In genomic region chr18:6979954-6980353, GRCh38 we compare ENCODE assay signal across 30 cellular contexts.
"Had no signal": no experiment of that assay in that cellular context is flagged by ENCODE, and none has a peak within 500 bp of the region (broad histone marks: within the 10 kb centered on the region; RNA-seq: fewer than 3 reads in every experiment).

No MANE protein-coding gene starts in this region.

- H3K27me3 Mint-ChIP-seq: activated B cell treated with CpG ODN at 0.5 μM for 24 hours; activated CD4-positive, alpha-beta memory T cell treated with anti-CD3 and anti-CD28 coated beads for 36 hours; activated CD8-positive, alpha-beta memory T cell treated with anti-CD3 and anti-CD28 coated beads, Interleukin-2, amount 10 ng/mL, durations not matched to agents 7 days and 5 days; activated naive CD4-positive, alpha-beta T cell treated with anti-CD3 and anti-CD28 coated beads, Interleukin-2, amount 50 U/mL, for 24 hours; activated naive CD8-positive, alpha-beta T cell treated with anti-CD3 and anti-CD28 coated beads for 36 hours; activated naive CD8-positive, alpha-beta T cell treated with anti-CD3 and anti-CD28 coated beads, Interleukin-2, amount 50 U/mL, for 24 hours; T-helper 17 cell had no signal

- H3K27me3 ChIP-seq: adrenal gland, body of pancreas had no signal

- H3K9me3 Mint-ChIP-seq: activated B cell treated with CpG ODN at 0.5 μM for 24 hours; activated CD4-positive, alpha-beta memory T cell treated with anti-CD3 and anti-CD28 coated beads for 36 hours; activated naive CD4-positive, alpha-beta T cell treated with anti-CD3 and anti-CD28 coated beads for 36 hours; activated naive CD4-positive, alpha-beta T cell treated with anti-CD3 and anti-CD28 coated beads, Interleukin-2, amount 50 U/mL, for 24 hours; activated naive CD8-positive, alpha-beta T cell treated with anti-CD3 and anti-CD28 coated beads for 36 hours; activated T-helper 1 cell treated with anti-CD3 and anti-CD28 coated beads, Interleukin-12 subunit alpha, Interleukin-12 subunit beta, Interleukin-2, Interleukin-4 antibody, amounts not matched to agents 30 ng/mL and 10 ng/mL and 1 ng/mL, durations not matched to agents 14 hours and 24 hours and 36 hours; activated T-helper 2 cell treated with anti-CD3 and anti-CD28 coated beads, Interferon-gamma antibody, Interleukin-2, Interleukin-4, amounts not matched to agents 10 μg/mL and 5 μg/mL and 100 μg/mL, durations not matched to agents 14 hours and 24 hours and 36 hours; endodermal cell; T-helper 2 cell treated with Interferon-gamma antibody and Interleukin-4, amounts not matched to agents 5 μg/mL and 100 μg/mL, for 36 hours had no signal

- H3K27ac ChIP-seq: adrenal gland, body of pancreas, WERI-Rb-1 had no signal

- H3K27ac Mint-ChIP-seq: activated B cell treated with CpG ODN at 0.5 μM for 24 hours; activated CD4-positive, alpha-beta memory T cell treated with anti-CD3 and anti-CD28 coated beads for 36 hours; activated CD8-positive, alpha-beta memory T cell treated with anti-CD3 and anti-CD28 coated beads, Interleukin-2, amount 10 ng/mL, durations not matched to agents 7 days and 5 days; activated CD8-positive, alpha-beta T cell treated with anti-CD3 and anti-CD28 coated beads, Interleukin-2, amount 10 ng/mL, durations not matched to agents 7 days and 5 days; activated naive CD4-positive, alpha-beta T cell treated with anti-CD3 and anti-CD28 coated beads for 36 hours; activated naive CD4-positive, alpha-beta T cell treated with anti-CD3 and anti-CD28 coated beads, Interleukin-2, amount 50 U/mL, for 24 hours; activated naive CD8-positive, alpha-beta T cell treated with anti-CD3 and anti-CD28 coated beads for 36 hours; activated naive CD8-positive, alpha-beta T cell treated with anti-CD3 and anti-CD28 coated beads, Interleukin-2, amount 50 U/mL, for 24 hours; activated T-helper 1 cell treated with anti-CD3 and anti-CD28 coated beads, Interleukin-12 subunit alpha, Interleukin-12 subunit beta, Interleukin-2, Interleukin-4 antibody, amounts not matched to agents 30 ng/mL and 10 ng/mL and 1 ng/mL, durations not matched to agents 14 hours and 24 hours and 36 hours; activated T-helper 2 cell treated with anti-CD3 and anti-CD28 coated beads, Interferon-gamma antibody, Interleukin-2, Interleukin-4, amounts not matched to agents 10 μg/mL and 5 μg/mL and 100 μg/mL, durations not matched to agents 14 hours and 24 hours and 36 hours; endodermal cell; T-helper 17 cell; T-helper 2 cell treated with Interferon-gamma antibody and Interleukin-4, amounts not matched to agents 5 μg/mL and 100 μg/mL, for 36 hours had no signal

- H3K4me3 Mint-ChIP-seq: activated B cell treated with CpG ODN at 0.5 μM for 24 hours; activated CD4-positive, alpha-beta memory T cell treated with anti-CD3 and anti-CD28 coated beads for 36 hours; activated CD8-positive, alpha-beta memory T cell treated with anti-CD3 and anti-CD28 coated beads, Interleukin-2, amount 10 ng/mL, durations not matched to agents 7 days and 5 days; activated CD8-positive, alpha-beta T cell treated with anti-CD3 and anti-CD28 coated beads, Interleukin-2, amount 10 ng/mL, durations not matched to agents 7 days and 5 days; activated naive CD4-positive, alpha-beta T cell treated with anti-CD3 and anti-CD28 coated beads for 36 hours; activated naive CD4-positive, alpha-beta T cell treated with anti-CD3 and anti-CD28 coated beads, Interleukin-2, amount 50 U/mL, for 24 hours; activated naive CD8-positive, alpha-beta T cell treated with anti-CD3 and anti-CD28 coated beads for 36 hours; activated naive CD8-positive, alpha-beta T cell treated with anti-CD3 and anti-CD28 coated beads, Interleukin-2, amount 50 U/mL, for 24 hours; activated T-helper 1 cell treated with anti-CD3 and anti-CD28 coated beads, Interleukin-12 subunit alpha, Interleukin-12 subunit beta, Interleukin-2, Interleukin-4 antibody, amounts not matched to agents 30 ng/mL and 10 ng/mL and 1 ng/mL, durations not matched to agents 14 hours and 24 hours and 36 hours; endodermal cell; T-helper 17 cell; T-helper 2 cell treated with Interferon-gamma antibody and Interleukin-4, amounts not matched to agents 5 μg/mL and 100 μg/mL, for 36 hours had no signal

- H3K4me1 ChIP-seq: adrenal gland had no signal

- H3K36me3 Mint-ChIP-seq: activated CD4-positive, alpha-beta memory T cell treated with anti-CD3 and anti-CD28 coated beads for 36 hours; activated CD8-positive, alpha-beta memory T cell treated with anti-CD3 and anti-CD28 coated beads, Interleukin-2, amount 10 ng/mL, durations not matched to agents 7 days and 5 days; activated naive CD4-positive, alpha-beta T cell treated with anti-CD3 and anti-CD28 coated beads, Interleukin-2, amount 50 U/mL, for 24 hours; activated naive CD8-positive, alpha-beta T cell treated with anti-CD3 and anti-CD28 coated beads for 36 hours had no signal

- H3K4me3 ChIP-seq: adrenal gland, body of pancreas had no signal

- H3K36me3 ChIP-seq: adrenal gland, WERI-Rb-1 had no signal

- DNase-seq: activated B cell treated with CpG ODN at 0.5 μM for 24 hours; activated CD4-positive, alpha-beta memory T cell treated with anti-CD3 and anti-CD28 coated beads for 36 hours; activated CD4-positive, alpha-beta T cell treated with anti-CD3 and anti-CD28 coated beads for 48 hours; activated CD8-positive, alpha-beta memory T cell treated with anti-CD3 and anti-CD28 coated beads, Interleukin-2, amount 10 ng/mL, durations not matched to agents 7 days and 5 days; activated CD8-positive, alpha-beta memory T cell treated with anti-CD3 and anti-CD28 coated beads, Interleukin-2, amount 50 U/mL, for 4 hours; activated CD8-positive, alpha-beta T cell treated with anti-CD3 and anti-CD28 coated beads, Interleukin-2, amount 10 ng/mL, durations not matched to agents 7 days and 5 days; activated effector memory CD4-positive, alpha-beta T cell treated with anti-CD3 and anti-CD28 coated beads, Interleukin-2, amount 50 U/mL, for 16 hours; activated naive CD4-positive, alpha-beta T cell treated with anti-CD3 and anti-CD28 coated beads for 36 hours; activated naive CD8-positive, alpha-beta T cell treated with anti-CD3 and anti-CD28 coated beads for 36 hours; activated naive CD8-positive, alpha-beta T cell treated with anti-CD3 and anti-CD28 coated beads, Interleukin-2, amount 50 U/mL, for 24 hours; activated T-cell treated with anti-CD3 and anti-CD28 coated beads, Interleukin-2, amount 50 U/mL, for 1 hour; activated T-cell treated with anti-CD3 and anti-CD28 coated beads, Interleukin-2, amount 50 U/mL, for 48 hours; adrenal gland; amygdala; aorta; body of pancreas; caudate nucleus; cortex of kidney; dermis blood vessel endothelial cell; effector CD4-positive, alpha-beta T cell; endodermal cell; foreskin fibroblast; T-helper 1 cell; T-helper 17 cell; T1000; WERI-Rb-1 had no signal

- H3K4me1 Mint-ChIP-seq: activated B cell treated with CpG ODN at 0.5 μM for 24 hours; activated CD8-positive, alpha-beta memory T cell treated with anti-CD3 and anti-CD28 coated beads, Interleukin-2, amount 10 ng/mL, durations not matched to agents 7 days and 5 days; activated naive CD4-positive, alpha-beta T cell treated with anti-CD3 and anti-CD28 coated beads, Interleukin-2, amount 50 U/mL, for 24 hours; activated naive CD8-positive, alpha-beta T cell treated with anti-CD3 and anti-CD28 coated beads for 36 hours; activated naive CD8-positive, alpha-beta T cell treated with anti-CD3 and anti-CD28 coated beads, Interleukin-2, amount 50 U/mL, for 24 hours; endodermal cell; T-helper 17 cell had no signal
